1 cellular context compared by ENCODE assay signal in genomic region chr5:157266286-157267007, GRCh38.
TF ChIP-seq lines count a peak whose summit lies in the region.

No MANE protein-coding gene starts in this region.

TF ChIP-seq in K562, 482 proteins besides CTCF, POLR2A, EP300 and RAD21 (continued from another document):
- TF ChIP-seq RREB1 (CRISPR knock-in tag; IDR thresholded peaks at IDR 0.05): peak; percentile 57
- TF ChIP-seq CTCFL (IDR thresholded peaks at IDR 0.05; ENCODE audit: borderline replicate concordance, insufficient read depth, low read depth, low read length, poor library complexity, severe bottlenecking): peak; percentile 29
